Comparison of ENCODE assay signal across 18 cellular contexts in the genomic region with DNA sequence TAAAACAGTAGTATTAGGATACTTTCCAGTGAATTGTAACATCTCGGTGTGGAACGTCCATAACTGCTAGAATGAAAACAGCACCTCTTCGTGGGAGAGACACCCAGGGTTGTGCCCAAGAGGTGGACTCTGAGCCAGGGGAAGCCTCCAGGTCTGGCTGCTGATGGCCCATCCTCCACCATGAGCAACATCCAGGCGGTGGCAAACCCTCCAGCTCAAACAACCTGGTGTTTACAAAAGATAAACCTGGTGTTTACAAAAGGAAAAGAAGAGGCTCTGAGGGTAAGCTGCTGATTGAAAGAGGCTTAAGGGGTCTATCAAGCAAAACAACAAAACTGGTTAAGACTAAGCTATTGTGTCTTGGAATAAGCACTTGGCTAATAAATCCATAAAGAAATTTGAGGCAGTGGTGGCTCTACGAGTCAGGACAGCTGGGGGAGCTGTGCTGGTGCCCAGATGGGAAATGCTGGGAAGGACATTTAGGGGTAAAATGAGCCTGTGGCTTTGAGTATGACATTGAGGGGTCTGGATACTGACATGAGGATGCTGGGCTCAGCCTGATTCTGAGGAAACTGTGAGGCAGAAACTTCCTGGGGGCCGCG.
DNase-seq lines count a peak whose midpoint lies in the region; ATAC-seq and TF ChIP-seq lines count a peak whose summit lies in the region.
"Had no signal": no experiment of that assay in that cellular context is flagged by ENCODE, and none has a peak within 500 bp of the region (broad histone marks: within the 10 kb centered on the region; RNA-seq: fewer than 3 reads in every experiment).

No MANE protein-coding gene starts in this region.

- H3K4me1 ChIP-seq in GM23338 (ENCODE audit: insufficient read depth), result no peaks in the 10 kb centered on the region
- H3K4me1 ChIP-seq: ascending aorta, HAP-1, tibial artery had no signal

- H4K20me1 ChIP-seq in GM23338 (replicated peaks; ENCODE audit: insufficient read depth), result no peaks in the 10 kb centered on the region

- H3K36me3 Mint-ChIP-seq in nephron progenitor cell (ENCODE audit: low read depth) (no peaks in the 10 kb centered on the region), GM23338 (ENCODE audit: low read depth) (peaks cover 9% of the 10 kb centered on the region; the same call in 2 of the 3 replicates)

- no peak overlapping the region for H3K4me3 ChIP-seq in GM23338
- H3K4me3 ChIP-seq: ascending aorta, HAP-1, tibial artery had no signal

- TF ChIP-seq CTCF in nephron progenitor cell (IDR thresholded peaks at IDR 0.05), result no peak
- TF ChIP-seq CTCF in GM23338 (conservative IDR thresholded peaks at IDR 0.05; ENCODE audit: low read depth in 2 of 2), result no peak

- peak overlapping the region; percentile 97 for H3K27ac Mint-ChIP-seq in nephron progenitor cell
- H3K27ac Mint-ChIP-seq in GM23338, result no peak overlapping the region
- H3K27ac Mint-ChIP-seq: CD4-positive, alpha-beta T cell; dendritic cell treated with granulocyte-macrophage colony-stimulating factor and Interleukin-4, amounts not matched to agents 40 ng/mL and 50 ng/mL, for 4 days had no signal

- H3K4me3 Mint-ChIP-seq in nephron progenitor cell (no peak overlapping the region), GM23338 (no peak overlapping the region)
- H3K4me3 Mint-ChIP-seq: CD4-positive, alpha-beta T cell; dendritic cell treated with granulocyte-macrophage colony-stimulating factor and Interleukin-4, amounts not matched to agents 40 ng/mL and 50 ng/mL, for 4 days had no signal

- no peak overlapping the region for H2AFZ ChIP-seq in GM23338

- no peak overlapping the region for H3K4me2 ChIP-seq in GM23338
- H3K4me2 ChIP-seq: SK-N-SH had no signal

- H3K27me3 Mint-ChIP-seq in nephron progenitor cell (ENCODE audit: low read depth, poor library complexity) (peaks cover 15% of the 10 kb centered on the region), GM23338 (ENCODE audit: insufficient read depth, low read depth, poor library complexity) (peaks cover 7% of the 10 kb centered on the region)

- H3K27ac ChIP-seq in GM23338 (ENCODE audit: low read depth), result no peak overlapping the region
- H3K27ac ChIP-seq: ascending aorta, tibial artery had no signal

- no peak for ATAC-seq in GM23338
- ATAC-seq: PC-3 had no signal

- DNase-seq in COLO668 (lab: John Stamatoyannopoulos, UW; ENCODE audit: unreplicated experiment) (peak; percentile 78), NCI-H146 treated with DMSO at 0.1 percent for 48 hours (lab: John Stamatoyannopoulos, UW; ENCODE audit: unreplicated experiment) (peak; percentile 44), SHP77 treated with DMSO at 0.1 percent for 48 hours (lab: John Stamatoyannopoulos, UW) (peak; percentile 81), nephron progenitor cell (no peak), DMS114 treated with DMSO at 0.1 percent for 48 hours (lab: John Stamatoyannopoulos, UW; ENCODE audit: unreplicated experiment) (no peak), GM23338 (ENCODE audit: low spot score) (no peak)
- no peak for DNase-seq in stimulated activated CD4-positive, alpha-beta T cell treated with anti-CD3 and anti-CD28 coated beads, Interleukin-1b, Interleukin-23, amount 100 ng/mL, for 48 hours
- no peak for DNase-seq in stimulated activated CD4-positive, alpha-beta T cell treated with anti-CD3 and anti-CD28 coated beads, Interleukin-15, amount 100 ng/mL, for 24 hours
- DNase-seq: ACHN; CD4-positive, alpha-beta T cell; NCI-H2227 treated with DMSO at 0.1 percent for 48 hours; PC-3; SK-N-SH; stimulated activated CD4-positive, alpha-beta T cell treated with anti-CD3 and anti-CD28 coated beads, Interleukin-4, amount 100 ng/mL, for 24 hours had no signal

- H3K4me1 Mint-ChIP-seq in nephron progenitor cell (peaks cover 25% of the 10 kb centered on the region), GM23338 (peaks cover 2% of the 10 kb centered on the region; the same call in 2 of the 3 replicates)

- H3F3A ChIP-seq in GM23338 (replicated peaks; ENCODE audit: low read depth), result no peaks in the 10 kb centered on the region

- no peaks in the 10 kb centered on the region for H3K79me2 ChIP-seq in GM23338 (replicated peaks; ENCODE audit: insufficient read depth)

- no peaks in the 10 kb centered on the region for H3K9me2 ChIP-seq in GM23338 (ENCODE audit: insufficient read depth)
- H3K9me2 ChIP-seq: SK-N-SH had no signal

- H3K9me3 Mint-ChIP-seq in nephron progenitor cell (peaks cover 18% of the 10 kb centered on the region), GM23338 (peaks cover 23% of the 10 kb centered on the region)
- H3K9me3 Mint-ChIP-seq: CD4-positive, alpha-beta T cell; dendritic cell treated with granulocyte-macrophage colony-stimulating factor and Interleukin-4, amounts not matched to agents 40 ng/mL and 50 ng/mL, for 4 days had no signal

- H3K27me3 ChIP-seq in GM23338 (ENCODE audit: insufficient read depth), result no peaks in the 10 kb centered on the region
- H3K27me3 ChIP-seq: ascending aorta had no signal

- H3K36me3 ChIP-seq in GM23338 (ENCODE audit: insufficient read depth), result peaks cover 6% of the 10 kb centered on the region
- H3K36me3 ChIP-seq: ascending aorta, HAP-1, tibial artery had no signal

TF ChIP-seq in GM23338, 12 proteins besides CTCF, POLR2A, EP300 and RAD21 (continues in another document):
- TF ChIP-seq CREB1 (CRISPR knock-in tag; IDR thresholded peaks at IDR 0.05; ENCODE audit: low read depth) (no peak), ZNF331 (CRISPR knock-in tag; IDR thresholded peaks at IDR 0.05; ENCODE audit: low read depth) (no peak), EZH2 (IDR thresholded peaks at IDR 0.05; ENCODE audit: low read depth, unreplicated experiment) (no peak), NANOG (IDR thresholded peaks at IDR 0.05; ENCODE audit: borderline replicate concordance) (no peak), EZH2phosphoT487 (IDR thresholded peaks at IDR 0.05; ENCODE audit: unreplicated experiment) (no peak), POLR2AphosphoS5 (IDR thresholded peaks at IDR 0.05; ENCODE audit: low read depth) (no peak), ZNF114 (CRISPR knock-in tag; IDR thresholded peaks at IDR 0.05) (no peak), STAT1 (IDR thresholded peaks at IDR 0.05; ENCODE audit: unreplicated experiment) (no peak), JUNB (IDR thresholded peaks at IDR 0.05; ENCODE audit: unreplicated experiment) (no peak)
- TF ChIP-seq, protein P1, sequence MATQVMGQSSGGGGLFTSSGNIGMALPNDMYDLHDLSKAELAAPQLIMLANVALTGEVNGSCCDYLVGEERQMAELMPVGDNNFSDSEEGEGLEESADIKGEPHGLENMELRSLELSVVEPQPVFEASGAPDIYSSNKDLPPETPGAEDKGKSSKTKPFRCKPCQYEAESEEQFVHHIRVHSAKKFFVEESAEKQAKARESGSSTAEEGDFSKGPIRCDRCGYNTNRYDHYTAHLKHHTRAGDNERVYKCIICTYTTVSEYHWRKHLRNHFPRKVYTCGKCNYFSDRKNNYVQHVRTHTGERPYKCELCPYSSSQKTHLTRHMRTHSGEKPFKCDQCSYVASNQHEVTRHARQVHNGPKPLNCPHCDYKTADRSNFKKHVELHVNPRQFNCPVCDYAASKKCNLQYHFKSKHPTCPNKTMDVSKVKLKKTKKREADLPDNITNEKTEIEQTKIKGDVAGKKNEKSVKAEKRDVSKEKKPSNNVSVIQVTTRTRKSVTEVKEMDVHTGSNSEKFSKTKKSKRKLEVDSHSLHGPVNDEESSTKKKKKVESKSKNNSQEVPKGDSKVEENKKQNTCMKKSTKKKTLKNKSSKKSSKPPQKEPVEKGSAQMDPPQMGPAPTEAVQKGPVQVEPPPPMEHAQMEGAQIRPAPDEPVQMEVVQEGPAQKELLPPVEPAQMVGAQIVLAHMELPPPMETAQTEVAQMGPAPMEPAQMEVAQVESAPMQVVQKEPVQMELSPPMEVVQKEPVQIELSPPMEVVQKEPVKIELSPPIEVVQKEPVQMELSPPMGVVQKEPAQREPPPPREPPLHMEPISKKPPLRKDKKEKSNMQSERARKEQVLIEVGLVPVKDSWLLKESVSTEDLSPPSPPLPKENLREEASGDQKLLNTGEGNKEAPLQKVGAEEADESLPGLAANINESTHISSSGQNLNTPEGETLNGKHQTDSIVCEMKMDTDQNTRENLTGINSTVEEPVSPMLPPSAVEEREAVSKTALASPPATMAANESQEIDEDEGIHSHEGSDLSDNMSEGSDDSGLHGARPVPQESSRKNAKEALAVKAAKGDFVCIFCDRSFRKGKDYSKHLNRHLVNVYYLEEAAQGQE (IDR thresholded peaks at IDR 0.05; ENCODE audit: unreplicated experiment), result no peak
- TF ChIP-seq, protein P2, sequence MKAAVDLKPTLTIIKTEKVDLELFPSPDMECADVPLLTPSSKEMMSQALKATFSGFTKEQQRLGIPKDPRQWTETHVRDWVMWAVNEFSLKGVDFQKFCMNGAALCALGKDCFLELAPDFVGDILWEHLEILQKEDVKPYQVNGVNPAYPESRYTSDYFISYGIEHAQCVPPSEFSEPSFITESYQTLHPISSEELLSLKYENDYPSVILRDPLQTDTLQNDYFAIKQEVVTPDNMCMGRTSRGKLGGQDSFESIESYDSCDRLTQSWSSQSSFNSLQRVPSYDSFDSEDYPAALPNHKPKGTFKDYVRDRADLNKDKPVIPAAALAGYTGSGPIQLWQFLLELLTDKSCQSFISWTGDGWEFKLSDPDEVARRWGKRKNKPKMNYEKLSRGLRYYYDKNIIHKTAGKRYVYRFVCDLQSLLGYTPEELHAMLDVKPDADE (IDR thresholded peaks at IDR 0.05), result no peak

Comparison
In these comparisons a context has a peak if more than half of its experiments do, and no peak if none do; other contexts are left out.
1. DNase-seq: peak in COLO668 (single experiment), NCI-H146 treated with DMSO at 0.1 percent for 48 hours (single experiment) and SHP77 treated with DMSO at 0.1 percent for 48 hours (single experiment); none in nephron progenitor cell (single experiment), DMS114 treated with DMSO at 0.1 percent for 48 hours (single experiment), stimulated activated CD4-positive, alpha-beta T cell treated with anti-CD3 and anti-CD28 coated beads, Interleukin-1b, Interleukin-23, amount 100 ng/mL, for 48 hours (single experiment), stimulated activated CD4-positive, alpha-beta T cell treated with anti-CD3 and anti-CD28 coated beads, Interleukin-15, amount 100 ng/mL, for 24 hours (single experiment) and GM23338 (single experiment).